1 cellular context compared by ENCODE assay signal in the genomic region with DNA sequence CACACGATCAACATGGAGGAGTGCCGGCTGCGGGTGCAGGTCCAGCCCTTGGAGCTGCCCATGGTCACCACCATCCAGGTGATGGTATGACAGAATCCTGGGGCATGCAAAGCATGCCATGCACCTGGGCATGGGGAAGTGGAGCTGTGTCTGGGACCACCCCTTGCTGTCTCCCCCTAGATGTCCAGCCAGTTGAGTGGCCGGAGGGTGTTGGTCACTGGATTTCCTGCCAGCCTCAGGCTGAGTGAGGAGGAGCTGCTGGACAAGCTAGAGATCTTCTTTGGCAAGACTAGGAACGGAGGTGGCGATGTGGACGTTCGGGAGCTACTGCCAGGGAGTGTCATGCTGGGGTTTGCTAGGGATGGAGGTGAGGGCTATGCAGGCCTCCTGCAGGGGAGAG.
TF ChIP-seq lines count a peak whose summit lies in the region.

No MANE protein-coding gene starts in this region.

TF ChIP-seq in neural cell, 6 proteins besides CTCF, POLR2A, EP300 and RAD21:
- TF ChIP-seq TAF1 (IDR thresholded peaks at IDR 0.05; ENCODE audit: low read depth) (no peak), POLR2AphosphoS5 (IDR thresholded peaks at IDR 0.05) (peak; percentile 2), SMC3 (conservative IDR thresholded peaks at IDR 0.05; ENCODE audit: poor library complexity) (no peak)
